In genomic region chr17:46792071-46792470, GRCh38 we compare ENCODE assay signal across 1 cellular context.
TF ChIP-seq lines count a peak whose summit lies in the region.

No MANE protein-coding gene starts in this region.

TF ChIP-seq in K562, 482 proteins besides CTCF, POLR2A, EP300 and RAD21 (continued from another document):
- TF ChIP-seq ZBTB2 (IDR thresholded peaks at IDR 0.05) (no peak), SRSF7 (optimal IDR thresholded peaks at IDR 0.05; ENCODE audit: low read depth, low read length) (no peak), NR2C1 (IDR thresholded peaks at IDR 0.05) (no peak), NR2C1 (tag; IDR thresholded peaks at IDR 0.05) (no peak), DIDO1 (tag; IDR thresholded peaks at IDR 0.05; ENCODE audit: low read depth) (no peak), ZNF57 (CRISPR knock-in tag; IDR thresholded peaks at IDR 0.05) (no peak)
